In genomic region chr13:90839061-90839460, GRCh38 we compare ENCODE assay signal across 14 cellular contexts.
"Had no signal": no experiment of that assay in that cellular context is flagged by ENCODE, and none has a peak within 500 bp of the region (broad histone marks: within the 10 kb centered on the region; RNA-seq: fewer than 3 reads in every experiment).

No MANE protein-coding gene starts in this region.

- H3K4me1 Mint-ChIP-seq: activated CD4-positive, alpha-beta T cell treated with anti-CD3 and anti-CD28 coated beads, Interleukin-2, amount 10 ng/mL, durations not matched to agents 7 days and 5 days; activated naive CD8-positive, alpha-beta T cell treated with anti-CD3 and anti-CD28 coated beads for 36 hours; brain; nephron; stimulated activated effector memory CD8-positive, alpha-beta T cell treated with anti-CD3 and anti-CD28 coated beads, Interleukin-12 subunit alpha, Interleukin-12 subunit beta, amount 100 ng/mL, for 72 hours had no signal

- FAIRE-seq: endothelial cell of umbilical vein had no signal

- H3K4me3 Mint-ChIP-seq: activated CD4-positive, alpha-beta T cell treated with anti-CD3 and anti-CD28 coated beads, Interleukin-2, amount 10 ng/mL, durations not matched to agents 7 days and 5 days; activated naive CD8-positive, alpha-beta T cell treated with anti-CD3 and anti-CD28 coated beads for 36 hours; activated T-cell treated with anti-CD3 and anti-CD28 coated beads, Interleukin-2, amount 50 U/mL, for 72 hours; brain; nephron; stimulated activated effector memory CD8-positive, alpha-beta T cell treated with anti-CD3 and anti-CD28 coated beads, Interleukin-12 subunit alpha, Interleukin-12 subunit beta, amount 100 ng/mL, for 72 hours had no signal

- H3K27me3 Mint-ChIP-seq: activated CD4-positive, alpha-beta T cell treated with anti-CD3 and anti-CD28 coated beads, Interleukin-2, amount 10 ng/mL, durations not matched to agents 7 days and 5 days; activated naive CD8-positive, alpha-beta T cell treated with anti-CD3 and anti-CD28 coated beads for 36 hours had no signal

- ATAC-seq: activated T-cell treated with anti-CD3 and anti-CD28 coated beads, Interleukin-2, amount 50 U/mL, for 72 hours; stimulated activated effector memory CD8-positive, alpha-beta T cell treated with anti-CD3 and anti-CD28 coated beads, Interleukin-12 subunit alpha, Interleukin-12 subunit beta, amount 100 ng/mL, for 72 hours had no signal

- H3K9me3 Mint-ChIP-seq: activated naive CD8-positive, alpha-beta T cell treated with anti-CD3 and anti-CD28 coated beads for 36 hours had no signal

- H3K36me3 Mint-ChIP-seq: activated naive CD8-positive, alpha-beta T cell treated with anti-CD3 and anti-CD28 coated beads for 36 hours; brain; stimulated activated effector memory CD8-positive, alpha-beta T cell treated with anti-CD3 and anti-CD28 coated beads, Interleukin-12 subunit alpha, Interleukin-12 subunit beta, amount 100 ng/mL, for 72 hours had no signal

- H3K4me3 ChIP-seq: thoracic aorta had no signal

- H3K9me3 ChIP-seq: thoracic aorta had no signal

- H3K36me3 ChIP-seq: thoracic aorta had no signal

- DNase-seq: activated CD4-positive, alpha-beta T cell treated with anti-CD3 and anti-CD28 coated beads, Interleukin-2, amount 10 ng/mL, durations not matched to agents 7 days and 5 days; activated CD4-positive, CD25-positive, alpha-beta regulatory T cell; activated CD8-positive, alpha-beta memory T cell treated with anti-CD3 and anti-CD28 coated beads, Interleukin-2, amount 50 U/mL, for 48 hours; activated naive CD8-positive, alpha-beta T cell treated with anti-CD3 and anti-CD28 coated beads for 36 hours; activated T-cell treated with anti-CD3 and anti-CD28 coated beads, Interleukin-2, amount 50 U/mL, for 72 hours; cortex of kidney; effector CD4-positive, alpha-beta T cell; foreskin melanocyte; occipital lobe had no signal

- H3K27ac Mint-ChIP-seq: activated CD4-positive, alpha-beta T cell treated with anti-CD3 and anti-CD28 coated beads, Interleukin-2, amount 10 ng/mL, durations not matched to agents 7 days and 5 days; activated naive CD8-positive, alpha-beta T cell treated with anti-CD3 and anti-CD28 coated beads for 36 hours; activated T-cell treated with anti-CD3 and anti-CD28 coated beads, Interleukin-2, amount 50 U/mL, for 72 hours; brain; nephron; stimulated activated effector memory CD8-positive, alpha-beta T cell treated with anti-CD3 and anti-CD28 coated beads, Interleukin-12 subunit alpha, Interleukin-12 subunit beta, amount 100 ng/mL, for 72 hours had no signal

- H3K27ac ChIP-seq: thoracic aorta had no signal
